In the genomic region with DNA sequence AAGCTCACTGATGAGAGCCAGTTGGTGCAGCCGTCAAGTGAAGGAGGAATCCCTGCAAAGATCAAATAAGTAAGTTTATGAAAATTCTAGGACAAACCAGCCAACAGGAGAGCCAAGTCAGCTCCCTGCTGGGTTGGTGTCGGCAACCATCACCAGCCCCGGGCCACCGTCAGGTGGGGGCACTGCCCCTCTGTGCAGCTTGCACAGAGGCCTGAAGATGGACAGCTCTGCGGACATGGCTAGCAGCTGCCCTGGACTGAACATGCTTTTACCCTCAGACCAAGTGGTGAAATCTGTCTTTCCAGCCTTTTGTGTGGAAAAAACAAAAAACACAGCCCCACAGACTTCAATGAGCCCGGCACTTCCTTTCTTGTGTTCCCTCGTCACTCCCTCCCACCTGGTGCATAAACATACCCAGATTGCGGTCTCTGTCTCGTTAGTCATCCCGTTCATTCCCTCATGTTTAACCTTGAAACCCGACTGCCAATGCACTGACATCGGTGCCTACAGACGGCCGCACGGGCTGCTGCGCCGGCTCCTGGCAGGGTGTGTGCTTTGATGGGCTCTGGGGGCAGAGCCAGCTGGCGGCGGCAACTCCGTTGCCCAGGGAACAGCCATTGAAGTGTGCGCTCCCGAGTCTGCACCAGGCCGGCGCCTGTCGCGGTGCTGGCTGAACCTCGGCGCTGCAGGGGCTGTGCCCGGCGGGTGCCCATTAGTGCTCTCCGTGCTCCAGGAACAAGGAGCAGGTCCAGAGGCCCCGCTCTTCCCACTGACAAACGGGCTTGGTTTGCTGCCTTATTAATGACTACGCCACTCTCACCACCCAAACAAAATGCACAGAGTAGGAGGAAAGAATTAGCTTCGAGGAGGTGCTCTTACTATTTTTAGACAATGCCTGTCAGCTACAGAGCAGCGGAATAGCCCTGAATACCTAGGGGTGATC, we compare ENCODE assay signal across 9 cellular contexts.
DNase-seq lines count a peak whose midpoint lies in the region; ATAC-seq, FAIRE-seq and TF ChIP-seq lines count a peak whose summit lies in the region.
"Had no signal": no experiment of that assay in that cellular context is flagged by ENCODE, and none has a peak within 500 bp of the region (broad histone marks: within the 10 kb centered on the region; RNA-seq: fewer than 3 reads in every experiment).

No MANE protein-coding gene starts in this region.

- TF ChIP-seq CTCF in AG10803 (conservative IDR thresholded peaks at IDR 0.05; ENCODE audit: low read length) = no peak
- TF ChIP-seq CTCF in bronchial epithelial cell (IDR thresholded peaks at IDR 0.05; ENCODE audit: insufficient read depth, low read length, severe bottlenecking) = no peak
- TF ChIP-seq CTCF in lower lobe of right lung (IDR thresholded peaks at IDR 0.05) = no peak

- H3K27ac ChIP-seq in lower lobe of right lung = no peak overlapping the region

- H3K36me3 ChIP-seq in bronchial epithelial cell (ENCODE audit: control insufficient read depth, insufficient read depth, low read length) = no peaks in the 10 kb centered on the region
- no peaks in the 10 kb centered on the region for H3K36me3 ChIP-seq in lower lobe of right lung

- no peaks in the 10 kb centered on the region for H3K27me3 ChIP-seq in bronchial epithelial cell (ENCODE audit: control insufficient read depth, insufficient read depth, low read length)
- no peaks in the 10 kb centered on the region for H3K27me3 ChIP-seq in lower lobe of right lung (ENCODE audit: low read depth)

- ATAC-seq in lower lobe of right lung = peak; percentile 52 to 58
- ATAC-seq in GM18868 (IDR thresholded peaks at IDR 0.05; ENCODE audit: unreplicated experiment) = no peak

- no peaks in the 10 kb centered on the region for H3K9me3 ChIP-seq in lower lobe of right lung

- DNase-seq in AG10803 (ENCODE audit: low read depth) = peak; percentile 24
- peak; percentile 93 for DNase-seq in NCI-H2029 (lab: John Stamatoyannopoulos, UW)
- peak; percentile 57 for DNase-seq in bronchial epithelial cell (ENCODE audit: low read depth)
- DNase-seq in lower lobe of right lung = no peak
- DNase-seq in T-helper 2 cell = no peak
- no peak for DNase-seq in D341Med (ENCODE audit: low spot score)
- no peak for DNase-seq in EL

- no peak overlapping the region for H3K4me3 ChIP-seq in AG10803 (ENCODE audit: low read length)
- H3K4me3 ChIP-seq in bronchial epithelial cell (ENCODE audit: low read depth, low read length) = no peak overlapping the region
- no peak overlapping the region for H3K4me3 ChIP-seq in lower lobe of right lung

- H3K4me1 ChIP-seq in lower lobe of right lung = no peaks in the 10 kb centered on the region

- no peak for FAIRE-seq in bronchial epithelial cell (lab: Jason Lieb, UNC)
- FAIRE-seq: TTC549 had no signal

- intact Hi-C loops in lower lobe of right lung (cut with DNase I) = no loop called here

Comparison
In these comparisons a context has a peak if more than half of its experiments do, and no peak if none do; other contexts are left out.
1. DNase-seq: peak in AG10803 (single experiment), NCI-H2029 (single experiment) and bronchial epithelial cell (single experiment); none in lower lobe of right lung (single experiment), T-helper 2 cell (0 of 5), D341Med (single experiment) and EL (single experiment).